ENCODE assay signal across 8 cellular contexts in genomic region chr6:144013486-144013909, GRCh38. TPM values are rescaled to one million over a fixed set of nuclear protein-coding genes. Genes with fewer than 3 reads are reported as not detected.
DNase-seq lines count a peak whose midpoint lies in the region; ATAC-seq and TF ChIP-seq lines count a peak whose summit lies in the region.

No MANE protein-coding gene starts in this region.

- no peaks in the 10 kb centered on the region for H3K9me3 Mint-ChIP-seq in activated T-cell treated with anti-CD3 and anti-CD28 coated beads, Interleukin-2, amount 50 U/mL, for 4 hours
- H3K9me3 Mint-ChIP-seq in neural progenitor cell: peaks cover 29% of the 10 kb centered on the region

- H3K9me2 ChIP-seq in PC-9 (ENCODE audit: insufficient read depth): no peaks in the 10 kb centered on the region

- no peaks in the 10 kb centered on the region for H3K79me2 ChIP-seq in PC-9 (ENCODE audit: low read depth)
- H3K79me2 ChIP-seq in neural progenitor cell (ENCODE audit: low read depth): no peaks in the 10 kb centered on the region

- in situ Hi-C loops in G401 (cut with HindIII; ENCODE audit: low sequenced_read_pairs): no loop called here

- H3K4me2 ChIP-seq in PC-9 (no peak overlapping the region), neural progenitor cell (no peak overlapping the region)

- H3K27me3 ChIP-seq in PC-9 (ENCODE audit: insufficient read depth, low read depth) (peaks cover 4% of the 10 kb centered on the region; the same call in 1 of the 2 replicates), neural progenitor cell (peaks cover 37% of the 10 kb centered on the region), tibial artery (no peaks in the 10 kb centered on the region)

- H2AFZ ChIP-seq in PC-9 (no peak overlapping the region), neural progenitor cell (replicated peaks) (no peak overlapping the region)

- no peak overlapping the region for H3K27ac Mint-ChIP-seq in neural progenitor cell

- H3K36me3 ChIP-seq in PC-9 (ENCODE audit: low read depth): no peaks in the 10 kb centered on the region
- H3K36me3 ChIP-seq in neural progenitor cell: no peaks in the 10 kb centered on the region
- no peaks in the 10 kb centered on the region for H3K36me3 ChIP-seq in tibial artery

- H3K4me3 Mint-ChIP-seq in activated T-cell treated with anti-CD3 and anti-CD28 coated beads, Interleukin-2, amount 50 U/mL, for 4 hours: no peak overlapping the region
- H3K4me3 Mint-ChIP-seq in neural progenitor cell: no peak overlapping the region

- H3K9me3 ChIP-seq in PC-9 (ENCODE audit: insufficient read depth, low read depth): peaks cover 3% of the 10 kb centered on the region; the same call in 1 of the 2 replicates
- no peaks in the 10 kb centered on the region for H3K9me3 ChIP-seq in neural progenitor cell (ENCODE audit: low read depth)
- H3K9me3 ChIP-seq in tibial artery: no peaks in the 10 kb centered on the region

- POLR2A ChIA-PET in PC-9 (lab: Charles Lee; ENCODE audit: unreplicated experiment): no interaction called here

- H3K36me3 Mint-ChIP-seq in activated T-cell treated with anti-CD3 and anti-CD28 coated beads, Interleukin-2, amount 50 U/mL, for 4 hours (ENCODE audit: insufficient read depth): no peaks in the 10 kb centered on the region
- peaks cover 9% of the 10 kb centered on the region for H3K36me3 Mint-ChIP-seq in neural progenitor cell

- CTCF ChIA-PET in PC-9 (lab: Charles Lee): interaction anchor here (1.9 to 2.2 kb wide), 2 partner anchors 71 to 438 kb away, joined by 5 to 10 read pairs; no protein-coding TSS in a partner anchor

- H3K27ac ChIP-seq in PC-9: no peak overlapping the region
- H3K27ac ChIP-seq in neural progenitor cell: no peak overlapping the region
- H3K27ac ChIP-seq in tibial artery: no peak overlapping the region

- ATAC-seq in activated T-cell treated with anti-CD3 and anti-CD28 coated beads, Interleukin-2, amount 50 U/mL, for 4 hours: no peak
- no peak for ATAC-seq in HG03439 (IDR thresholded peaks at IDR 0.05; ENCODE audit: unreplicated experiment)

- no peak overlapping the region for H3K4me3 ChIP-seq in Jurkat, Clone E6-1 (ENCODE audit: low read length)
- H3K4me3 ChIP-seq in PC-9 (no peak overlapping the region), fibroblast of pulmonary artery (replicated peaks; ENCODE audit: low read depth, low read length) (no peak overlapping the region), neural progenitor cell (no peak overlapping the region), tibial artery (no peak overlapping the region)

- BruUV-seq in PC-9 (replicated peaks; lab: Mats Ljungman, UMichigan): no TSS peak

- TF ChIP-seq CTCF in PC-9 (conservative IDR thresholded peaks at IDR 0.05) (peak; percentile 88), fibroblast of pulmonary artery (IDR thresholded peaks at IDR 0.05; ENCODE audit: low read length, missing control alignments) (peak; percentile 95), neural progenitor cell (IDR thresholded peaks at IDR 0.05) (peak; percentile 95), tibial artery (IDR thresholded peaks at IDR 0.05) (peak; percentile 90 to 95)

- H3K4me1 Mint-ChIP-seq in activated T-cell treated with anti-CD3 and anti-CD28 coated beads, Interleukin-2, amount 50 U/mL, for 4 hours (ENCODE audit: low read depth): no peaks in the 10 kb centered on the region
- H3K4me1 Mint-ChIP-seq in neural progenitor cell: peaks cover 8% of the 10 kb centered on the region

- DNase-seq in G401 (ENCODE audit: low spot score) (peak; percentile 75), PC-9 (peak; percentile 62 to 63), fibroblast of pulmonary artery (ENCODE audit: low read depth) (peak; percentile 88), neural progenitor cell (ENCODE audit: low spot score) (peak; percentile 90), tibial artery (peak; percentile 57 to 81)
- DNase-seq in Jurkat, Clone E6-1 (ENCODE audit: low read depth, low spot score): peak; percentile 34
- DNase-seq in activated T-cell treated with anti-CD3 and anti-CD28 coated beads, Interleukin-2, amount 50 U/mL, for 4 hours: peak; percentile 61

- H3K4me1 ChIP-seq in PC-9 (replicated peaks; ENCODE audit: insufficient read depth): no peaks in the 10 kb centered on the region
- no peaks in the 10 kb centered on the region for H3K4me1 ChIP-seq in neural progenitor cell
- no peaks in the 10 kb centered on the region for H3K4me1 ChIP-seq in tibial artery

- intact Hi-C loops in PC-9 (cut with micrococcal nuclease; ENCODE audit: unreplicated experiment): loop anchor here (1.0 to 10.0 kb wide), 6 partner anchors 269 to 1539 kb away; partner anchors contain the start of genes FUCA2 and PHACTR2
- intact Hi-C loops in tibial artery (cut with DNase I; ENCODE audit: low total_unique reads): loop anchor here (5.0 kb wide), 1 partner anchor 166 kb away; no protein-coding TSS in a partner anchor

- no peaks in the 10 kb centered on the region for H3F3A ChIP-seq in PC-9 (ENCODE audit: insufficient read depth, low read depth)
- no peaks in the 10 kb centered on the region for H3F3A ChIP-seq in neural progenitor cell (ENCODE audit: low read depth)

- peaks cover 10% of the 10 kb centered on the region for H3K27me3 Mint-ChIP-seq in activated T-cell treated with anti-CD3 and anti-CD28 coated beads, Interleukin-2, amount 50 U/mL, for 4 hours (ENCODE audit: low read depth)
- H3K27me3 Mint-ChIP-seq in neural progenitor cell (ENCODE audit: insufficient read depth, low read depth): peaks cover 3% of the 10 kb centered on the region

- no peak overlapping the region for H3K9ac ChIP-seq in neural progenitor cell

- no peaks in the 10 kb centered on the region for H4K20me1 ChIP-seq in PC-9 (ENCODE audit: insufficient read depth)
- no peaks in the 10 kb centered on the region for H4K20me1 ChIP-seq in neural progenitor cell (ENCODE audit: low read depth)

RNA-seq across cellular contexts. Expression of gene PLAGL1, which starts 5.4 kb away (rescaled TPM):
- total RNA-seq in G401 (2014; rRNA removed; shearing (Covaris generic)): 5.5 and 9.9 TPM in 2 replicates
- 11.6 TPM for polyA plus RNA-seq in Jurkat, Clone E6-1 (2012; ENCODE audit: insufficient read depth, insufficient read length)
- 7.8 and 8.3 TPM in 2 replicates for total RNA-seq in PC-9 (2021)
- 1 to 10 TPM; 6.5 to 8.9 (median 7.8) TPM for total RNA-seq in activated T-cell treated with anti-CD3 and anti-CD28 coated beads, Interleukin-2, amount 50 U/mL, for 4 hours
- 5.1 and 5.6 TPM in 2 replicates for total RNA-seq in neural progenitor cell (ENCODE audit: low replicate concordance)

Comparison
In these comparisons a context has a peak if more than half of its experiments do, and no peak if none do; other contexts are left out.
1. DNase-seq: peak in every context shown above with its lines; median percentile 90 in neural progenitor cell; 88 in fibroblast of pulmonary artery; 75 in G401; 69 in tibial artery; 62 in PC-9; 61 in activated T-cell treated with anti-CD3 and anti-CD28 coated beads, Interleukin-2, amount 50 U/mL, for 4 hours; 34 in Jurkat, Clone E6-1.